8 cellular contexts compared by ENCODE assay signal in genomic region chr14:62179367-62180018, GRCh38.
DNase-seq lines count a peak whose midpoint lies in the region; ATAC-seq and TF ChIP-seq lines count a peak whose summit lies in the region.

No MANE protein-coding gene starts in this region.

- ATAC-seq in GM18868 (IDR thresholded peaks at IDR 0.05; ENCODE audit: unreplicated experiment): peak; percentile 85
- ATAC-seq in GM21423 (IDR thresholded peaks at IDR 0.05; ENCODE audit: unreplicated experiment): no peak

- peak; percentile 75 for TF ChIP-seq CTCF in OCI-LY7 (conservative IDR thresholded peaks at IDR 0.05; ENCODE audit: low read length)
- peak in 1 of 4 experiments; percentile 10 for TF ChIP-seq CTCF in sigmoid colon (IDR thresholded peaks at IDR 0.05)

- H3K4me1 ChIP-seq in Karpas-422 (ENCODE audit: low read length) (no peaks in the 10 kb centered on the region), OCI-LY7 (ENCODE audit: insufficient read depth, low read length, poor library complexity, severe bottlenecking) (no peaks in the 10 kb centered on the region), sigmoid colon (no peaks in the 10 kb centered on the region)

- H2AFZ ChIP-seq in Karpas-422 (ENCODE audit: low read length) (no peak overlapping the region), OCI-LY7 (ENCODE audit: low read length) (no peak overlapping the region)

- DNase-seq in COLO668 (lab: John Stamatoyannopoulos, UW; ENCODE audit: unreplicated experiment): peak; percentile 77
- DNase-seq in Karpas-422: peak; percentile 93
- peak; percentile 49 for DNase-seq in OCI-LY7 (ENCODE audit: low spot score)
- peak; percentile 87 for DNase-seq in dermis blood vessel endothelial cell
- DNase-seq in lung microvascular endothelial cell (ENCODE audit: low read depth in 2 of 2): peak; percentile 73 to 79
- DNase-seq in sigmoid colon: no peak

- no peaks in the 10 kb centered on the region for H4K20me1 ChIP-seq in Karpas-422 (ENCODE audit: insufficient read depth, low read depth, low read length)
- no peaks in the 10 kb centered on the region for H4K20me1 ChIP-seq in OCI-LY7 (ENCODE audit: insufficient read depth, low read length)

- POLR2A ChIA-PET in OCI-LY7 (lab: Charles Lee): interaction anchor here (0.6 kb wide), 1 partner anchor 12 kb away, joined by 3 read pairs; no protein-coding TSS in a partner anchor

- H3K4me2 ChIP-seq in Karpas-422 (ENCODE audit: low read depth, low read length, poor library complexity, severe bottlenecking) (no peak overlapping the region), OCI-LY7 (ENCODE audit: low read length) (no peak overlapping the region)

- no peaks in the 10 kb centered on the region for H3K27me3 ChIP-seq in Karpas-422 (ENCODE audit: low read length)
- no peaks in the 10 kb centered on the region for H3K27me3 ChIP-seq in sigmoid colon

- no peak overlapping the region for H3K9ac ChIP-seq in Karpas-422 (ENCODE audit: low read length)

- no peak overlapping the region for H3K4me3 ChIP-seq in Karpas-422 (ENCODE audit: low read length)
- no peak overlapping the region for H3K4me3 ChIP-seq in OCI-LY7 (ENCODE audit: low read depth, low read length, poor library complexity, severe bottlenecking)
- H3K4me3 ChIP-seq in sigmoid colon: no peak overlapping the region

- H3K79me2 ChIP-seq in Karpas-422 (ENCODE audit: low read length) (no peaks in the 10 kb centered on the region), OCI-LY7 (ENCODE audit: insufficient read depth, low read depth, low read length) (no peaks in the 10 kb centered on the region)

- H3K36me3 ChIP-seq in Karpas-422 (ENCODE audit: insufficient read depth, low read length): no peaks in the 10 kb centered on the region
- no peaks in the 10 kb centered on the region for H3K36me3 ChIP-seq in OCI-LY7 (ENCODE audit: insufficient read depth, low read length)
- no peaks in the 10 kb centered on the region for H3K36me3 ChIP-seq in sigmoid colon

- H3K27ac ChIP-seq in Karpas-422 (ENCODE audit: low read length) (no peak overlapping the region), OCI-LY7 (ENCODE audit: low read depth, low read length, poor library complexity, severe bottlenecking) (no peak overlapping the region), sigmoid colon (no peak overlapping the region)

- intact Hi-C loops in OCI-LY7 (cut with micrococcal nuclease; ENCODE audit: unreplicated experiment): loop anchor here (5.0 kb wide), 1 partner anchor 1098 kb away; no protein-coding TSS in a partner anchor
- intact Hi-C loops in sigmoid colon (cut with DNase I): no loop called here

- TF ChIP-seq POLR2A in sigmoid colon (IDR thresholded peaks at IDR 0.05): no peak

- 43 to 62% methylated on average over 5 of the region's 5 CpGs for WGBS in sigmoid colon, 2 donors

- no peaks in the 10 kb centered on the region for H3K9me3 ChIP-seq in Karpas-422 (ENCODE audit: low read length)
- no peaks in the 10 kb centered on the region for H3K9me3 ChIP-seq in OCI-LY7 (ENCODE audit: low read length)
- no peaks in the 10 kb centered on the region for H3K9me3 ChIP-seq in sigmoid colon

- TF ChIP-seq EP300 in sigmoid colon (IDR thresholded peaks at IDR 0.05): no peak

- H3K9me2 ChIP-seq in Karpas-422 (replicated peaks; ENCODE audit: insufficient read depth, low read length): no peaks in the 10 kb centered on the region
- no peaks in the 10 kb centered on the region for H3K9me2 ChIP-seq in OCI-LY7 (ENCODE audit: insufficient read depth, low read length)

- CTCF ChIA-PET in OCI-LY7 (lab: Charles Lee; ENCODE audit: unreplicated experiment): no interaction called here

- no TSS peak for BruUV-seq in OCI-LY7 (replicated peaks; lab: Mats Ljungman, UMichigan)
